Comparison of ENCODE assay signal across 23 cellular contexts in genomic region chr6:68726307-68726706, GRCh38.
DNase-seq lines count a peak whose midpoint lies in the region; ATAC-seq lines count a peak whose summit lies in the region.
"Had no signal": no experiment of that assay in that cellular context is flagged by ENCODE, and none has a peak within 500 bp of the region (broad histone marks: within the 10 kb centered on the region; RNA-seq: fewer than 3 reads in every experiment).

No MANE protein-coding gene starts in this region.

- peak; percentile 46 for DNase-seq in DMS53 treated with DMSO at 0.1 percent for 48 hours (lab: John Stamatoyannopoulos, UW; ENCODE audit: unreplicated experiment)
- peak; percentile 82 to 88 for DNase-seq in NCI-H524 (lab: John Stamatoyannopoulos, UW)
- peak; percentile 88 to 94 for DNase-seq in cerebellar nuclear complex (lab: John Stamatoyannopoulos, UW)
- peak; percentile 85 for DNase-seq in pons (ENCODE audit: low spot score)
- DNase-seq in NCI-H226 = no peak
- no peak for DNase-seq in COLO668 (lab: John Stamatoyannopoulos, UW; ENCODE audit: unreplicated experiment)
- no peak for DNase-seq in epidermal melanocyte (ENCODE audit: insufficient read length, low spot score)
- DNase-seq: activated CD4-positive, alpha-beta memory T cell treated with anti-CD3 and anti-CD28 coated beads, Interleukin-2, amount 10 ng/mL, durations not matched to agents 7 days and 5 days; activated CD4-positive, CD25-positive, alpha-beta regulatory T cell treated with anti-CD3 and anti-CD28 coated beads, Interleukin-2, amount 50 U/mL, for 72 hours; activated CD8-positive, alpha-beta memory T cell treated with anti-CD3 and anti-CD28 coated beads, Interleukin-2, amount 50 U/mL, for 48 hours; activated naive CD4-positive, alpha-beta T cell treated with anti-CD3 and anti-CD28 coated beads, Interleukin-2, amount 50 U/mL, for 16 hours; amniotic stem cell; endodermal cell; GOT3; left colon; mesenchymal stem cell; NCI-H2081 treated with DMSO at 0.1 percent for 48 hours; NCI-H526; stimulated activated CD4-positive, alpha-beta T cell treated with anti-CD3 and anti-CD28 coated beads, Interleukin-4, amount 100 ng/mL, for 4 hours; T-helper 1 cell had no signal

- ATAC-seq in GM21717 (IDR thresholded peaks at IDR 0.05; ENCODE audit: unreplicated experiment) = no peak
- ATAC-seq: activated T-helper 17 cell treated with anti-CD3 and anti-CD28 coated beads, Interleukin-2, amount 50 U/mL, for 72 hours; left colon; stimulated activated memory B cell treated with anti-CD40 and anti-IgM and Interleukin-4, amounts not matched to agents 10 μg/mL and 1 μg/mL and 100 μg/mL, for 72 hours had no signal

Comparison
In these comparisons a context has a peak if more than half of its experiments do, and no peak if none do; other contexts are left out.
1. DNase-seq: peak in DMS53 treated with DMSO at 0.1 percent for 48 hours (single experiment), NCI-H524 (2 of 2), cerebellar nuclear complex (2 of 2) and pons (single experiment); none in NCI-H226 (single experiment), COLO668 (single experiment) and epidermal melanocyte (single experiment).